17 cellular contexts compared by ENCODE assay signal in genomic region chr6:121339639-121340226, GRCh38. TPM values are rescaled to one million over a fixed set of nuclear protein-coding genes. Genes with fewer than 3 reads are reported as not detected.
DNase-seq lines count a peak whose midpoint lies in the region; ATAC-seq and TF ChIP-seq lines count a peak whose summit lies in the region.
"Had no signal": no experiment of that assay in that cellular context is flagged by ENCODE, and none has a peak within 500 bp of the region (broad histone marks: within the 10 kb centered on the region; RNA-seq: fewer than 3 reads in every experiment).

No MANE protein-coding gene starts in this region.

- DNase-seq in GM23338 (ENCODE audit: low spot score) (no peak), WTC11 (ENCODE audit: low spot score) (no peak), endodermal cell (peak; percentile 38), nephron progenitor cell (peak; percentile 6), osteocyte (ENCODE audit: extremely low spot score, unreplicated experiment) (no peak), body of pancreas (no peak)
- DNase-seq: 8988T; Calu3; CD8-positive, alpha-beta T cell; DMS79 treated with DMSO at 0.1 percent for 48 hours had no signal

- intact Hi-C loops in body of pancreas (cut with DNase I), result no loop called here

- H3K27me3 Mint-ChIP-seq in GM23338 (ENCODE audit: insufficient read depth, low read depth, poor library complexity) (no peaks in the 10 kb centered on the region), WTC11 (ENCODE audit: low read depth) (no peaks in the 10 kb centered on the region), endodermal cell (ENCODE audit: insufficient read depth) (no peaks in the 10 kb centered on the region), nephron progenitor cell (ENCODE audit: low read depth, poor library complexity) (no peaks in the 10 kb centered on the region), osteocyte (ENCODE audit: unreplicated experiment) (peaks cover 25% of the 10 kb centered on the region)

- H3K4me3 Mint-ChIP-seq in GM23338 (no peak overlapping the region), WTC11 (no peak overlapping the region), endodermal cell (no peak overlapping the region), nephron progenitor cell (no peak overlapping the region), osteocyte (ENCODE audit: unreplicated experiment) (no peak overlapping the region)
- H3K4me3 Mint-ChIP-seq: B cell; CD8-positive, alpha-beta T cell; IgD-negative memory B cell had no signal

- H3K4me1 Mint-ChIP-seq in GM23338 (peaks cover 4% of the 10 kb centered on the region; the same call in 2 of the 3 replicates), WTC11 (peaks cover 6% of the 10 kb centered on the region), endodermal cell (peaks cover 5% of the 10 kb centered on the region), nephron progenitor cell (peaks cover 12% of the 10 kb centered on the region), osteocyte (ENCODE audit: unreplicated experiment) (peaks cover 5% of the 10 kb centered on the region)

- H3K27ac ChIP-seq in GM23338 (ENCODE audit: low read depth) (no peak overlapping the region), endodermal cell (ENCODE audit: low read depth, low read length) (no peak overlapping the region), body of pancreas (no peak overlapping the region)
- H3K27ac ChIP-seq: BLaER1 treated with 17β-estradiol and CSF1 and Interleukin-3, amounts not matched to agents 10 nM and 100 nM; HL-60 had no signal

- no peak overlapping the region for H3K4me3 ChIP-seq in GM23338
- H3K4me3 ChIP-seq in endodermal cell (ENCODE audit: low read length), result no peak overlapping the region
- no peak overlapping the region for H3K4me3 ChIP-seq in body of pancreas
- H3K4me3 ChIP-seq: BLaER1 treated with 17β-estradiol and CSF1 and Interleukin-3, amounts not matched to agents 10 nM and 100 nM; GM12878; HAP-1 had no signal

- 94 to 96% methylated on average over 12 of the region's 12 CpGs for WGBS in endodermal cell (ENCODE audit: insufficient coverage in 1 of 2, insufficient read length in 1 of 2), 2 experiments
- WGBS in body of pancreas, 2 donors, result 84 to 87% methylated on average over 12 of the region's 12 CpGs

- H4K20me1 ChIP-seq in GM23338 (replicated peaks; ENCODE audit: insufficient read depth), result no peaks in the 10 kb centered on the region
- H4K20me1 ChIP-seq: BLaER1 treated with 17β-estradiol and CSF1 and Interleukin-3, amounts not matched to agents 10 nM and 100 nM had no signal

- no peak for TF ChIP-seq CTCF in GM23338 (conservative IDR thresholded peaks at IDR 0.05; ENCODE audit: low read depth in 2 of 2)
- TF ChIP-seq CTCF in WTC11 (IDR thresholded peaks at IDR 0.05), result no peak
- no peak for TF ChIP-seq CTCF in endodermal cell (conservative IDR thresholded peaks at IDR 0.05)
- no peak for TF ChIP-seq CTCF in nephron progenitor cell (IDR thresholded peaks at IDR 0.05)
- no peak for TF ChIP-seq CTCF in osteocyte (IDR thresholded peaks at IDR 0.05)
- no peak for TF ChIP-seq CTCF in body of pancreas (IDR thresholded peaks at IDR 0.05)

- no peak overlapping the region for H3K9ac ChIP-seq in endodermal cell (ENCODE audit: extremely low read depth, low read length, poor library complexity, severe bottlenecking)
- H3K9ac ChIP-seq: BLaER1 treated with 17β-estradiol and CSF1 and Interleukin-3, amounts not matched to agents 10 nM and 100 nM had no signal

- peaks cover 4% of the 10 kb centered on the region; the same call in 1 of the 2 replicates for H3K4me1 ChIP-seq in GM23338 (ENCODE audit: insufficient read depth)
- no peaks in the 10 kb centered on the region for H3K4me1 ChIP-seq in endodermal cell (ENCODE audit: control insufficient read depth, insufficient read depth, low read length)
- peaks cover 4% of the 10 kb centered on the region for H3K4me1 ChIP-seq in body of pancreas
- H3K4me1 ChIP-seq: HAP-1 had no signal

- H3K36me3 Mint-ChIP-seq in GM23338 (ENCODE audit: low read depth) (no peaks in the 10 kb centered on the region), WTC11 (no peaks in the 10 kb centered on the region), endodermal cell (ENCODE audit: low read depth) (no peaks in the 10 kb centered on the region), nephron progenitor cell (ENCODE audit: low read depth) (no peaks in the 10 kb centered on the region), osteocyte (ENCODE audit: unreplicated experiment) (no peaks in the 10 kb centered on the region)
- H3K36me3 Mint-ChIP-seq: IgD-negative memory B cell had no signal

- CTCF ChIA-PET in WTC11 (lab: Charles Lee), result no interaction called here

- H3F3A ChIP-seq in GM23338 (replicated peaks; ENCODE audit: low read depth), result no peaks in the 10 kb centered on the region

- POLR2A ChIA-PET in WTC11 (lab: Charles Lee), result interaction anchor here (0.5 kb wide), 1 partner anchor 81 kb away, joined by 4 read pairs; no protein-coding TSS in a partner anchor

- no peak overlapping the region for H3K27ac Mint-ChIP-seq in GM23338
- H3K27ac Mint-ChIP-seq in WTC11, result no peak overlapping the region
- no peak overlapping the region for H3K27ac Mint-ChIP-seq in endodermal cell
- no peak overlapping the region for H3K27ac Mint-ChIP-seq in nephron progenitor cell
- no peak overlapping the region for H3K27ac Mint-ChIP-seq in osteocyte (ENCODE audit: unreplicated experiment)
- H3K27ac Mint-ChIP-seq: B cell; CD8-positive, alpha-beta T cell; IgD-negative memory B cell had no signal

- H3K9me2 ChIP-seq in GM23338 (ENCODE audit: insufficient read depth), result no peaks in the 10 kb centered on the region

- H3K79me2 ChIP-seq in GM23338 (replicated peaks; ENCODE audit: insufficient read depth), result no peaks in the 10 kb centered on the region

- ATAC-seq in GM23338 (no peak), WTC11 (peak; percentile 47), body of pancreas (no peak), HG02973 (IDR thresholded peaks at IDR 0.05; ENCODE audit: unreplicated experiment) (no peak)
- ATAC-seq: CD8-positive, alpha-beta T cell; GM12878 had no signal

- H3K4me2 ChIP-seq in GM23338, result no peak overlapping the region
- H3K4me2 ChIP-seq: BLaER1 treated with 17β-estradiol and CSF1 and Interleukin-3, amounts not matched to agents 10 nM and 100 nM had no signal

- no peaks in the 10 kb centered on the region for H3K27me3 ChIP-seq in GM23338 (ENCODE audit: insufficient read depth)
- no peaks in the 10 kb centered on the region for H3K27me3 ChIP-seq in endodermal cell (ENCODE audit: control insufficient read depth, insufficient read depth, low read length, poor library complexity, severe bottlenecking)
- H3K27me3 ChIP-seq in body of pancreas, result no peaks in the 10 kb centered on the region
- H3K27me3 ChIP-seq: BLaER1 treated with 17β-estradiol and CSF1 and Interleukin-3, amounts not matched to agents 10 nM and 100 nM had no signal

- TF ChIP-seq POLR2A in body of pancreas (IDR thresholded peaks at IDR 0.05), result no peak

- peak overlapping the region; percentile 70 for H2AFZ ChIP-seq in GM23338

- H3K9me3 Mint-ChIP-seq in GM23338 (no peaks in the 10 kb centered on the region), WTC11 (no peaks in the 10 kb centered on the region), endodermal cell (no peaks in the 10 kb centered on the region), nephron progenitor cell (no peaks in the 10 kb centered on the region), osteocyte (ENCODE audit: unreplicated experiment) (no peaks in the 10 kb centered on the region)
- H3K9me3 Mint-ChIP-seq: CD8-positive, alpha-beta T cell; IgD-negative memory B cell had no signal

- no peaks in the 10 kb centered on the region for H3K9me3 ChIP-seq in endodermal cell (ENCODE audit: control insufficient read depth, low read length)
- no peaks in the 10 kb centered on the region for H3K9me3 ChIP-seq in body of pancreas
- H3K9me3 ChIP-seq: BLaER1 treated with 17β-estradiol and CSF1 and Interleukin-3, amounts not matched to agents 10 nM and 100 nM; HAP-1 had no signal

- H3K36me3 ChIP-seq in GM23338 (ENCODE audit: insufficient read depth) (no peaks in the 10 kb centered on the region), endodermal cell (ENCODE audit: control insufficient read depth, insufficient read depth, low read length) (no peaks in the 10 kb centered on the region), body of pancreas (replicated peaks in 1 of 2; ENCODE audit: insufficient read depth in 1 of 2, low read depth in 2 of 2) (no peaks in the 10 kb centered on the region)
- H3K36me3 ChIP-seq: BLaER1 treated with 17β-estradiol and CSF1 and Interleukin-3, amounts not matched to agents 10 nM and 100 nM; HAP-1 had no signal

TF ChIP-seq in GM23338, 12 proteins besides CTCF, POLR2A, EP300 and RAD21 (continues in another document):
- TF ChIP-seq EZH2 (IDR thresholded peaks at IDR 0.05; ENCODE audit: low read depth, unreplicated experiment) (no peak), EZH2phosphoT487 (IDR thresholded peaks at IDR 0.05; ENCODE audit: unreplicated experiment) (no peak)

TF ChIP-seq in WTC11, 78 proteins besides CTCF, POLR2A, EP300 and RAD21 (continues in another document):
- no peak for TF ChIP-seq ZBTB43 (CRISPR knock-in tag; IDR thresholded peaks at IDR 0.05)

RNA-seq across cellular contexts. Expression of gene TBC1D32, which starts 5.5 kb away (rescaled TPM):
- total RNA-seq in GM23338 (2014; rRNA removed; shearing (Covaris generic)), result 10.4 and 16.1 TPM in 2 replicates
- 6.3 and 8.9 TPM in 2 replicates for polyA plus RNA-seq in GM23338 (2016; fragmentation: Nextera tagmentation; extraction: Ambion mirVana)
- 5.2 to 12.5 TPM (median 8.9 TPM) in 3 replicates for total RNA-seq in WTC11 (2021)
- 10 to 100 TPM; 16.5 to 21.4 TPM for total RNA-seq in endodermal cell
- 10.9 TPM for polyA plus RNA-seq in endodermal cell (2013, experiment 1 of 2)
- 11.9 TPM for polyA plus RNA-seq in endodermal cell (2013, experiment 2 of 2)
- 13.4 and 14.1 TPM in 2 replicates for total RNA-seq in osteocyte
- 10 to 100 TPM; 11.4 to 14.5 TPM for total RNA-seq in body of pancreas

Comparison
In these comparisons a context has a peak if more than half of its experiments do, and no peak if none do; other contexts are left out.
1. DNase-seq: peak in endodermal cell (single experiment) and nephron progenitor cell (single experiment); none in GM23338 (single experiment), WTC11 (single experiment), osteocyte (single experiment) and body of pancreas (0 of 4).